18 cellular contexts compared by ENCODE assay signal in genomic region chr1:21570528-21570875, GRCh38.
A peak's percentile ranks its signal among the peaks of the same experiment; 100 is the strongest.
DNase-seq lines count a peak whose midpoint lies in the region; ATAC-seq, FAIRE-seq and TF ChIP-seq lines count a peak whose summit lies in the region.
"Had no signal": no experiment of that assay in that cellular context is flagged by ENCODE, and none has a peak within 500 bp of the region (broad histone marks: within the 10 kb centered on the region; RNA-seq: fewer than 3 reads in every experiment).

No MANE protein-coding gene starts in this region.

- H4K91ac ChIP-seq in neuronal stem cell (ENCODE audit: low read depth, low read length, poor library complexity), result no peak overlapping the region

- TF ChIP-seq POLR2A in K562 (conservative IDR thresholded peaks at IDR 0.05), result no peak
- no peak for TF ChIP-seq POLR2A in HepG2 (IDR thresholded peaks at IDR 0.05; ENCODE audit: insufficient read depth in 1 of 2, low read depth in 2 of 2, low read length in 2 of 2)

- no peak overlapping the region for H2BK120ac ChIP-seq in neuronal stem cell (ENCODE audit: low read depth, low read length)

- FAIRE-seq in K562 (lab: Jason Lieb, UNC) (no peak), HepG2 (lab: Jason Lieb, UNC) (no peak)
- FAIRE-seq: GM12892, GM18507, H54 had no signal

- no peak overlapping the region for H3K14ac ChIP-seq in neuronal stem cell (ENCODE audit: low read length)

- H3K9me3 ChIP-seq in K562 (replicated peaks; ENCODE audit: control insufficient read depth, insufficient read depth, low read depth, low read length) (no peaks in the 10 kb centered on the region), HepG2 (ENCODE audit: low read length) (no peaks in the 10 kb centered on the region), neuronal stem cell (replicated peaks in 1 of 2; ENCODE audit: control insufficient read depth in 2 of 2, insufficient read depth in 1 of 2, low read depth in 1 of 2, low read length in 2 of 2) (peaks cover 0 to 2% of the 10 kb centered on the region in 2 donors)
- H3K9me3 ChIP-seq: BLaER1 had no signal

- H4K8ac ChIP-seq in neuronal stem cell (ENCODE audit: low read depth, low read length), result no peak overlapping the region

- H3K27me3 ChIP-seq in K562 (ENCODE audit: control insufficient read depth in 2 of 2, insufficient read depth in 2 of 2, low read length in 2 of 2) (0 out of 5 replicates have a peak, but pooled peaks cover 0 to 10% of the 10 kb centered on the region in 2 experiments), HepG2 (ENCODE audit: control insufficient read depth in 1 of 2, insufficient read depth in 2 of 2, low read length in 2 of 2) (peaks cover 4 to 54% of the 10 kb centered on the region in 2 experiments), neuronal stem cell (ENCODE audit: control insufficient read depth in 3 of 3, insufficient read depth in 3 of 3, low read depth in 1 of 3, low read length in 3 of 3) (peaks cover 0 to 2% (median 0%) of the 10 kb centered on the region in 3 experiments)
- H3K27me3 ChIP-seq: BLaER1 had no signal

- H3K23ac ChIP-seq in neuronal stem cell (ENCODE audit: low read depth, low read length, poor library complexity), result no peak overlapping the region

- H3K9ac ChIP-seq in K562 (ENCODE audit: insufficient read depth in 1 of 2, low read depth in 2 of 2, low read length in 2 of 2), result peak overlapping the region in 1 of 2 experiments; percentile 43; a peak in 1 of 4 replicates
- H3K9ac ChIP-seq in HepG2 (ENCODE audit: insufficient read depth, low read depth, low read length), result no peak overlapping the region
- H3K9ac ChIP-seq in neuronal stem cell (ENCODE audit: low read depth, low read length, poor library complexity), result no peak overlapping the region
- H3K9ac ChIP-seq: BLaER1 had no signal

- H3K79me1 ChIP-seq in neuronal stem cell (ENCODE audit: low read depth, low read length), result peaks cover 2% of the 10 kb centered on the region

- H3K18ac ChIP-seq in neuronal stem cell (ENCODE audit: low read length), result peak overlapping the region; percentile 33

- H3K36me3 ChIP-seq in K562 (ENCODE audit: control insufficient read depth, insufficient read depth, low read length), result no peaks in the 10 kb centered on the region
- no peaks in the 10 kb centered on the region for H3K36me3 ChIP-seq in HepG2 (replicated peaks in 1 of 2; ENCODE audit: control insufficient read depth in 1 of 2, insufficient read depth in 2 of 2, low read length in 2 of 2)
- H3K36me3 ChIP-seq in neuronal stem cell (replicated peaks in 1 of 2; ENCODE audit: control insufficient read depth in 2 of 2, insufficient read depth in 2 of 2, low read length in 2 of 2), result peaks cover 0 to 15% of the 10 kb centered on the region in 2 donors
- H3K36me3 ChIP-seq: BLaER1 had no signal

- H2BK5ac ChIP-seq in neuronal stem cell (ENCODE audit: low read length), result no peak overlapping the region

- intact Hi-C loops in K562 (cut with micrococcal nuclease), result loop anchor here (10.0 kb wide), 1 partner anchor 196 kb away; no protein-coding TSS in a partner anchor
- intact Hi-C loops in HepG2 (cut with micrococcal nuclease; ENCODE audit: unreplicated experiment), result loop anchor here (5.0 kb wide), 1 partner anchor 193 kb away; no protein-coding TSS in a partner anchor

- H2BK15ac ChIP-seq in neuronal stem cell (ENCODE audit: low read length), result no peak overlapping the region

- BruUV-seq in K562 (replicated peaks; lab: Mats Ljungman, UMichigan) (no TSS peak), HepG2 (replicated peaks; lab: Mats Ljungman, UMichigan) (no TSS peak)

- no peak overlapping the region for H2AK5ac ChIP-seq in neuronal stem cell (ENCODE audit: low read depth, low read length)

- no peak overlapping the region for H3K27ac ChIP-seq in K562 (ENCODE audit: extremely low read depth, low read depth, low read length)
- H3K27ac ChIP-seq in HepG2 (ENCODE audit: extremely low read length, insufficient read depth, low read length), result no peak overlapping the region
- no peak overlapping the region for H3K27ac ChIP-seq in neuronal stem cell (replicated peaks; ENCODE audit: low read length)
- H3K27ac ChIP-seq: BLaER1 had no signal

- WGBS in K562 (ENCODE audit: insufficient coverage, low coverage, missing lambda C conversion rate), result 27% methylated on average over 5 of the region's 5 CpGs
- WGBS in HepG2 (ENCODE audit: low lambda C conversion rate), result no CpG with 5 or more reads among the region's 5 CpGs
- no CpG with 5 or more reads among the region's 5 CpGs for WGBS in neuronal stem cell (ENCODE audit: extremely low coverage in 2 of 2, insufficient read length in 2 of 2, insufficient replicate concordance in 1 of 2), 2 donors

- POLR2A ChIA-PET in K562 (lab: Yijun Ruan, JAX) (interaction anchor here (0.7 to 1.4 kb wide), 2 partner anchors 8 to 10 kb away, joined by 4 to 5 read pairs; no protein-coding TSS in a partner anchor), HepG2 (lab: Yijun Ruan, JAX) (no interaction called here)

- H3K4me2 ChIP-seq in K562 (ENCODE audit: insufficient read depth, low read length), result no peak overlapping the region
- peak overlapping the region; percentile 42; the same call in 1 of the 2 replicates for H3K4me2 ChIP-seq in HepG2 (ENCODE audit: low read depth, low read length)
- H3K4me2 ChIP-seq in neuronal stem cell (ENCODE audit: insufficient read depth, low read length, poor library complexity, severe bottlenecking), result no peak overlapping the region
- H3K4me2 ChIP-seq: GM23338 had no signal

- DNase-seq in K562 (ENCODE audit: extremely low read depth in 1 of 4, low spot score in 3 of 4) (no peak), HepG2 (ENCODE audit: low spot score) (no peak), neuronal stem cell (ENCODE audit: low spot score) (no peak), kidney glomerular epithelial cell (lab: John Stamatoyannopoulos, UW) (no peak)
- no peak for DNase-seq in stimulated activated CD4-positive, alpha-beta T cell treated with anti-CD3 and anti-CD28 coated beads, Interleukin-4, amount 100 ng/mL, for 4 hours
- DNase-seq: 8988T; CD4-positive, alpha-beta memory T cell; DMS153; DMS79; GDM1; HCEC 1CT had no signal

- H3K9me1 ChIP-seq in K562 (ENCODE audit: control insufficient read depth, insufficient read depth, low read length), result no peaks in the 10 kb centered on the region

- H3K79me2 ChIP-seq in K562 (ENCODE audit: control insufficient read depth, insufficient read depth, low read length) (no peaks in the 10 kb centered on the region), HepG2 (ENCODE audit: insufficient read depth, low read length) (no peaks in the 10 kb centered on the region)

- H3K4ac ChIP-seq in neuronal stem cell (ENCODE audit: low read length), result no peak overlapping the region

- ATAC-seq in K562 (no peak), HepG2 (peak; percentile 10; the same call in 2 of the 3 replicates), HG03354 (IDR thresholded peaks at IDR 0.05; ENCODE audit: poor library complexity, severe bottlenecking, unreplicated experiment) (no peak), HG03521 (IDR thresholded peaks at IDR 0.05; ENCODE audit: unreplicated experiment) (no peak)
- ATAC-seq: GM23338 had no signal

- peaks cover 4 to 28% of the 10 kb centered on the region in 2 experiments; a peak in 4 of 5 replicates for H3K4me1 ChIP-seq in K562 (replicated peaks in 1 of 2; ENCODE audit: control insufficient read depth in 2 of 2, insufficient read depth in 2 of 2, low read length in 2 of 2)
- peaks cover 29% of the 10 kb centered on the region for H3K4me1 ChIP-seq in HepG2 (ENCODE audit: insufficient read depth, low read length)
- peaks cover 21 to 23% of the 10 kb centered on the region in 2 donors for H3K4me1 ChIP-seq in neuronal stem cell (ENCODE audit: control insufficient read depth in 2 of 2, insufficient read depth in 1 of 2, low read depth in 1 of 2, low read length in 2 of 2)

- H2BK12ac ChIP-seq in neuronal stem cell (ENCODE audit: low read length), result no peak overlapping the region

- no peak overlapping the region for H3K4me3 ChIP-seq in K562
- H3K4me3 ChIP-seq in HepG2 (replicated peaks in 1 of 3; ENCODE audit: insufficient read depth in 1 of 3, low read depth in 2 of 3, low read length in 3 of 3), result no peak overlapping the region
- H3K4me3 ChIP-seq in neuronal stem cell (ENCODE audit: low read length in 2 of 2), result peak overlapping the region in 1 of 2 donors; percentile 9
- H3K4me3 ChIP-seq: BLaER1, GM23338 had no signal

- TF ChIP-seq RAD21 in K562 (CRISPR knock-in tag; conservative IDR thresholded peaks at IDR 0.05 in 1 of 2, IDR thresholded peaks at IDR 0.05 in 1 of 2), result no peak
- no peak for TF ChIP-seq RAD21 in HepG2 (CRISPR knock-in tag; IDR thresholded peaks at IDR 0.05)

- TF ChIP-seq CTCF in K562 (IDR thresholded peaks at IDR 0.05 in 2 of 3, conservative IDR thresholded peaks at IDR 0.05 in 1 of 3; ENCODE audit: insufficient read depth in 2 of 3, low read depth in 1 of 3, low read length in 3 of 3), result no peak
- no peak for TF ChIP-seq CTCF in HepG2 (CRISPR knock-in tag; IDR thresholded peaks at IDR 0.05)

- TF ChIP-seq EP300 in K562 (IDR thresholded peaks at IDR 0.05; ENCODE audit: low read length) (no peak), HepG2 (IDR thresholded peaks at IDR 0.05; ENCODE audit: low read depth in 2 of 2, low read length in 2 of 2) (no peak), HepG2 (CRISPR knock-in tag; IDR thresholded peaks at IDR 0.05; ENCODE audit: borderline replicate concordance) (no peak)

- in situ Hi-C loops in K562 (cut with MboI) (no loop called here), HepG2 (cut with HindIII; ENCODE audit: extremely low pct_ligation_motif_present, low pct_unique_long_range_greater_than_20kb) (loop anchor here (10.0 kb wide), 1 partner anchor 196 kb away; no protein-coding TSS in a partner anchor)

- H2AFZ ChIP-seq in K562 (ENCODE audit: low read depth, low read length), result no peak overlapping the region
- no peak overlapping the region for H2AFZ ChIP-seq in HepG2 (ENCODE audit: low read length)
- no peak overlapping the region for H2AFZ ChIP-seq in neuronal stem cell (ENCODE audit: low read length)
- H2AFZ ChIP-seq: GM23338 had no signal

- H4K20me1 ChIP-seq in K562 (replicated peaks; ENCODE audit: control insufficient read depth, insufficient read depth, low read length), result no peaks in the 10 kb centered on the region; the same call in 1 of the 2 replicates
- no peaks in the 10 kb centered on the region for H4K20me1 ChIP-seq in HepG2 (ENCODE audit: insufficient read depth, low read length)
- H4K20me1 ChIP-seq: BLaER1 had no signal

- CTCF ChIA-PET in K562 (lab: Yijun Ruan, JAX; ENCODE audit: low intra/inter-chr PET ratio) (no interaction called here), HepG2 (lab: Yijun Ruan, JAX; ENCODE audit: low intra/inter-chr PET ratio, low total read pairs) (no interaction called here)

TF ChIP-seq in K562, 482 proteins besides CTCF, POLR2A, EP300 and RAD21 (continues in another document):
- TF ChIP-seq SRSF1 (IDR thresholded peaks at IDR 0.05; ENCODE audit: low read depth, low read length), result no peak

Comparison
In these comparisons a context has a peak if more than half of its experiments do, and no peak if none do; other contexts are left out.
1. Of the 241 proteins assayed by ChIP-seq in both HepG2 and K562: peak only in HepG2: none; only in K562: ZBTB33; in both: none; in neither: 240.